In genomic region chr16:81485824-81486554, GRCh38 we compare ENCODE assay signal across 1 cellular context.
TF ChIP-seq lines count a peak whose summit lies in the region.

No MANE protein-coding gene starts in this region.

TF ChIP-seq in GM23338, 12 proteins besides CTCF, POLR2A, EP300 and RAD21 (continued from another document):
- TF ChIP-seq, protein P1, sequence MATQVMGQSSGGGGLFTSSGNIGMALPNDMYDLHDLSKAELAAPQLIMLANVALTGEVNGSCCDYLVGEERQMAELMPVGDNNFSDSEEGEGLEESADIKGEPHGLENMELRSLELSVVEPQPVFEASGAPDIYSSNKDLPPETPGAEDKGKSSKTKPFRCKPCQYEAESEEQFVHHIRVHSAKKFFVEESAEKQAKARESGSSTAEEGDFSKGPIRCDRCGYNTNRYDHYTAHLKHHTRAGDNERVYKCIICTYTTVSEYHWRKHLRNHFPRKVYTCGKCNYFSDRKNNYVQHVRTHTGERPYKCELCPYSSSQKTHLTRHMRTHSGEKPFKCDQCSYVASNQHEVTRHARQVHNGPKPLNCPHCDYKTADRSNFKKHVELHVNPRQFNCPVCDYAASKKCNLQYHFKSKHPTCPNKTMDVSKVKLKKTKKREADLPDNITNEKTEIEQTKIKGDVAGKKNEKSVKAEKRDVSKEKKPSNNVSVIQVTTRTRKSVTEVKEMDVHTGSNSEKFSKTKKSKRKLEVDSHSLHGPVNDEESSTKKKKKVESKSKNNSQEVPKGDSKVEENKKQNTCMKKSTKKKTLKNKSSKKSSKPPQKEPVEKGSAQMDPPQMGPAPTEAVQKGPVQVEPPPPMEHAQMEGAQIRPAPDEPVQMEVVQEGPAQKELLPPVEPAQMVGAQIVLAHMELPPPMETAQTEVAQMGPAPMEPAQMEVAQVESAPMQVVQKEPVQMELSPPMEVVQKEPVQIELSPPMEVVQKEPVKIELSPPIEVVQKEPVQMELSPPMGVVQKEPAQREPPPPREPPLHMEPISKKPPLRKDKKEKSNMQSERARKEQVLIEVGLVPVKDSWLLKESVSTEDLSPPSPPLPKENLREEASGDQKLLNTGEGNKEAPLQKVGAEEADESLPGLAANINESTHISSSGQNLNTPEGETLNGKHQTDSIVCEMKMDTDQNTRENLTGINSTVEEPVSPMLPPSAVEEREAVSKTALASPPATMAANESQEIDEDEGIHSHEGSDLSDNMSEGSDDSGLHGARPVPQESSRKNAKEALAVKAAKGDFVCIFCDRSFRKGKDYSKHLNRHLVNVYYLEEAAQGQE (IDR thresholded peaks at IDR 0.05; ENCODE audit: unreplicated experiment), result no peak
- TF ChIP-seq ZNF114 (CRISPR knock-in tag; IDR thresholded peaks at IDR 0.05) (no peak), NANOG (IDR thresholded peaks at IDR 0.05; ENCODE audit: borderline replicate concordance) (no peak), EZH2 (IDR thresholded peaks at IDR 0.05; ENCODE audit: low read depth, unreplicated experiment) (no peak), CREB1 (CRISPR knock-in tag; IDR thresholded peaks at IDR 0.05; ENCODE audit: low read depth) (no peak), ETS1 (IDR thresholded peaks at IDR 0.05) (no peak), STAT1 (IDR thresholded peaks at IDR 0.05; ENCODE audit: unreplicated experiment) (no peak), JUNB (IDR thresholded peaks at IDR 0.05; ENCODE audit: unreplicated experiment) (no peak)
TF ChIP-seq in GM23338: peak in this region for 0.
